ENCODE assay signal across 8 cellular contexts in the genomic region with DNA sequence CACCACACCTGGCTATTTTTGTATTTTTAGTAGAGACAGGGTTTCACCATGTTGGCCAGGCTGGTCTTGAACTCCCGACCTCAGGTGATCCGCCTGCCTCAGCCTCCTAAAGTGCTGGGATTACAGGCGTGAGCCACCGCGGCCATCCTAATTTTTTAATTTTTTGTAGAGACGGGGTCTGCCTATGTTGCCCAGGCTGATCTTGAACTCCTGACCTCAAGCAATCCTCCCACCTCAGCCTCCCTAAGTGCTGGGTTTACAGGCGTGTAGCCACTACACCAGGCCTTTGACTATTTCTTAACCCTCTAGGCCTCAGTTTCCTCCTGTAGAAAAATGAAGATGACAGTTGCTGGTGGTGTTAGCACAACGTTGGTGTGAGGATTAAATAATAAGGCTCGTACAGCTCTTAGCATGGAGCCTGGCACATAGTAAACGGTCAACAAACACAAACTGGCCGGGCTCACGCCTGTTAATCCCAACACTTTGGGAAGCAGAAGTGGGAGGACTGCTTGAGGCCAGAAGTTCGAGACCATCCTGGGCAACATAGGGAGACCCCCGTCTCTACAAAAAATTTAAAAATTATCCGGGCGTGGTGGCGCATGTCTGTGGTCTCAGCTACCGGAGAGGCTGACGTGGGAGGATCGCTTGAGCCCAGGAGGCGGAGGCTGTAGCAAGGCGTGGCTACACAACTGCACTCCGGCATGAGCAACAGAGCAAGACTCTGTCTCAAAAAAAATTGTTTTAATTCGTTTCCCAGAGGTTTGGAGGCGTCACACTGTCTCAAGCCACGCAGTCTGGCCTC. TPM values are rescaled to one million over a fixed set of nuclear protein-coding genes. Genes with fewer than 3 reads are reported as not detected.
DNase-seq lines count a peak whose midpoint lies in the region; ATAC-seq, FAIRE-seq and TF ChIP-seq lines count a peak whose summit lies in the region.

No MANE protein-coding gene starts in this region.

- WGBS in mesenchymal stem cell = 31% methylated on average over 25 of the region's 26 CpGs
- WGBS in aorta, 2 donors = 27 to 29% methylated on average over 26 of the region's 26 CpGs

- H4K8ac ChIP-seq in mesenchymal stem cell (ENCODE audit: low read length) = peak overlapping the region; percentile 58

- H3K79me1 ChIP-seq in mesenchymal stem cell (replicated peaks; ENCODE audit: low read length, poor library complexity, severe bottlenecking) = peaks cover 37% of the 10 kb centered on the region

- no peaks in the 10 kb centered on the region for H3K27me3 ChIP-seq in bronchial epithelial cell (ENCODE audit: control insufficient read depth, insufficient read depth, low read length)
- H3K27me3 ChIP-seq in mesenchymal stem cell (ENCODE audit: control insufficient read depth in 1 of 2, insufficient read depth in 1 of 2, low read length in 2 of 2) = no peaks in the 10 kb centered on the region
- no peaks in the 10 kb centered on the region for H3K27me3 ChIP-seq in aorta (ENCODE audit: control insufficient read depth in 1 of 2, insufficient read depth in 2 of 2, low read length in 1 of 2)

- TF ChIP-seq CTCF in GM12875 (IDR thresholded peaks at IDR 0.05; ENCODE audit: borderline replicate concordance, insufficient read depth, low read depth, low read length) = no peak
- no peak for TF ChIP-seq CTCF in bronchial epithelial cell (IDR thresholded peaks at IDR 0.05; ENCODE audit: insufficient read depth, low read length, severe bottlenecking)

- H3K4me3 ChIP-seq in GM12875 (ENCODE audit: low read depth, low read length) (peak overlapping the region; percentile 96), bronchial epithelial cell (ENCODE audit: low read depth, low read length) (peak overlapping the region; percentile 94), mesenchymal stem cell (ENCODE audit: insufficient read depth in 1 of 2, low read depth in 1 of 2, low read length in 2 of 2) (peak overlapping the region; percentile 91 to 98), aorta (ENCODE audit: low read length in 2 of 2) (peak overlapping the region; percentile 16 to 63)

- peak overlapping the region; percentile 47 for H3K4me2 ChIP-seq in mesenchymal stem cell (ENCODE audit: low read length, poor library complexity, severe bottlenecking)

- peak overlapping the region; percentile 92 for H3K27ac ChIP-seq in KOPT-K1 (ENCODE audit: low read depth, low read length, poor library complexity, severe bottlenecking)
- H3K27ac ChIP-seq in mesenchymal stem cell (ENCODE audit: low read length, poor library complexity, severe bottlenecking) = peak overlapping the region; percentile 65
- no peak overlapping the region for H3K27ac ChIP-seq in aorta (ENCODE audit: low read depth in 1 of 2, low read length in 2 of 2)

- H3K4me1 ChIP-seq in mesenchymal stem cell (ENCODE audit: control insufficient read depth, insufficient read depth, low read depth, low read length) (peaks cover 18% of the 10 kb centered on the region), aorta (ENCODE audit: control insufficient read depth in 1 of 2, insufficient read depth in 2 of 2, low read length in 2 of 2) (peaks cover 2% of the 10 kb centered on the region in 2 donors)

- H2BK5ac ChIP-seq in mesenchymal stem cell (ENCODE audit: low read depth, low read length, poor library complexity, severe bottlenecking) = no peak overlapping the region

- H2BK15ac ChIP-seq in mesenchymal stem cell (ENCODE audit: low read depth, poor library complexity, severe bottlenecking) = no peak overlapping the region

- H2AK5ac ChIP-seq in mesenchymal stem cell (ENCODE audit: low read length, severe bottlenecking) = no peak overlapping the region

- H3K9me3 ChIP-seq in KOPT-K1 (ENCODE audit: insufficient read depth, low read length, poor library complexity, severe bottlenecking) (no peaks in the 10 kb centered on the region), mesenchymal stem cell (ENCODE audit: control insufficient read depth, low read length) (no peaks in the 10 kb centered on the region), aorta (ENCODE audit: control insufficient read depth, low read length) (no peaks in the 10 kb centered on the region)

- ATAC-seq in GM21717 (IDR thresholded peaks at IDR 0.05; ENCODE audit: unreplicated experiment) = peak; percentile 42
- ATAC-seq in aorta (ENCODE audit: low FRiP score) = peak; percentile 77

- no peak overlapping the region for H3K23ac ChIP-seq in mesenchymal stem cell (ENCODE audit: low read length in 2 of 2)

- peaks cover 65% of the 10 kb centered on the region for H3K36me3 ChIP-seq in KOPT-K1 (ENCODE audit: insufficient read depth, low read length)
- peaks cover 17% of the 10 kb centered on the region for H3K36me3 ChIP-seq in bronchial epithelial cell (ENCODE audit: control insufficient read depth, insufficient read depth, low read length)
- peaks cover 25 to 28% of the 10 kb centered on the region in 2 experiments for H3K36me3 ChIP-seq in mesenchymal stem cell (ENCODE audit: control insufficient read depth in 1 of 2, insufficient read depth in 2 of 2, low read depth in 1 of 2, low read length in 2 of 2)
- peaks cover 0 to 4% of the 10 kb centered on the region in 2 donors for H3K36me3 ChIP-seq in aorta (ENCODE audit: control insufficient read depth in 1 of 2, insufficient read depth in 2 of 2, low read length in 1 of 2)

- H3K4ac ChIP-seq in mesenchymal stem cell (ENCODE audit: low read depth in 1 of 2, low read length in 2 of 2) = peak overlapping the region in 1 of 2 experiments; percentile 29

- FAIRE-seq in bronchial epithelial cell (lab: Jason Lieb, UNC) = no peak

- H3K14ac ChIP-seq in mesenchymal stem cell (ENCODE audit: low read length in 2 of 2) = no peak overlapping the region

- H2BK12ac ChIP-seq in mesenchymal stem cell (ENCODE audit: low read length in 2 of 2) = no peak overlapping the region

- H3K18ac ChIP-seq in mesenchymal stem cell (ENCODE audit: low read depth in 1 of 2, low read length in 2 of 2) = no peak overlapping the region

- H4K91ac ChIP-seq in mesenchymal stem cell (ENCODE audit: low read length) = no peak overlapping the region

- DNase-seq in bronchial epithelial cell (ENCODE audit: low read depth) (no peak), mesenchymal stem cell (no peak), aorta (peak in 1 of 2 donors; percentile 86), HK-2 (ENCODE audit: unreplicated experiment) (no peak)
- no peak for DNase-seq in stimulated activated CD4-positive, alpha-beta T cell treated with anti-CD3 and anti-CD28 coated beads, Interleukin-4, amount 100 ng/mL, for 1 hour

- H2BK120ac ChIP-seq in mesenchymal stem cell (ENCODE audit: low read depth, low read length) = no peak overlapping the region

- H2AFZ ChIP-seq in mesenchymal stem cell (ENCODE audit: low read depth, low read length) = no peak overlapping the region

- peak overlapping the region; percentile 96 for H3K9ac ChIP-seq in mesenchymal stem cell (ENCODE audit: low read length)

- intact Hi-C loops in aorta (cut with DNase I) = no loop called here

RNA-seq across cellular contexts. Expression of gene DDX54, which starts 1.0 kb away (rescaled TPM):
- total RNA-seq in bronchial epithelial cell (31.4 and 40.5 TPM in 2 replicates), aorta (10 to 100 TPM; 47.2 to 48.6 TPM)
- 34.2 TPM for polyA plus RNA-seq in mesenchymal stem cell (2013, experiment 1 of 2)
- 36.4 TPM for polyA plus RNA-seq in mesenchymal stem cell (2013, experiment 2 of 2)
- polyA plus RNA-seq in aorta = 10 to 100 TPM; 12.6 to 70.8 TPM

RNA-seq across cellular contexts. Expression of gene RITA1, which starts 1.2 kb away (rescaled TPM):
- total RNA-seq in bronchial epithelial cell (14.6 and 17.6 TPM in 2 replicates), aorta (10 to 100 TPM in 1 of 2 donors, 1 to 10 TPM in 1; 6.1 to 10.0 TPM)
- polyA plus RNA-seq in mesenchymal stem cell (2013, experiment 1 of 2) = 15.4 TPM
- 14.6 TPM for polyA plus RNA-seq in mesenchymal stem cell (2013, experiment 2 of 2)
- 10 to 100 TPM; 10.8 to 11.5 TPM for polyA plus RNA-seq in aorta

RNA-seq across cellular contexts. Expression of gene CFAP73, which starts 34.8 kb away (rescaled TPM):
- not detected in 2 replicates for total RNA-seq in bronchial epithelial cell
- not detected for polyA plus RNA-seq in mesenchymal stem cell (2013, experiment 1 of 2)
- polyA plus RNA-seq in mesenchymal stem cell (2013, experiment 2 of 2) = 0.03 TPM
- not detected for total RNA-seq in aorta
- under 1 TPM in 1 of 2 donors, not detected in 1; 0.10 TPM for polyA plus RNA-seq in aorta

RNA-seq across cellular contexts. Expression of gene TPCN1, which starts 37.0 kb away (rescaled TPM):
- total RNA-seq in bronchial epithelial cell = 9.0 and 11.3 TPM in 2 replicates
- 57.5 TPM for polyA plus RNA-seq in mesenchymal stem cell (2013, experiment 1 of 2)
- 58.5 TPM for polyA plus RNA-seq in mesenchymal stem cell (2013, experiment 2 of 2)
- total RNA-seq in aorta = 100 to 1,000 TPM in 1 of 2 donors, 10 to 100 TPM in 1; 65.9 to 128 TPM
- polyA plus RNA-seq in aorta = 100 to 1,000 TPM in 1 of 2 donors, 10 to 100 TPM in 1; 21.4 to 108 TPM

RNA-seq across cellular contexts. Expression of gene RASAL1, which starts 48.7 kb away (rescaled TPM):
- 0.26 and 2.3 TPM in 2 replicates for total RNA-seq in bronchial epithelial cell
- polyA plus RNA-seq in mesenchymal stem cell (2013, experiment 1 of 2) = not detected
- not detected for polyA plus RNA-seq in mesenchymal stem cell (2013, experiment 2 of 2)
- total RNA-seq in aorta = not detected
- not detected for polyA plus RNA-seq in aorta

Comparison
In these comparisons a context has a peak if more than half of its experiments do, and no peak if none do; other contexts are left out.
1. H3K4me3 ChIP-seq: peak in every context shown above with its lines; median percentile 96 in GM12875; 94 in mesenchymal stem cell; 94 in bronchial epithelial cell; 40 in aorta.
2. H3K27ac ChIP-seq: peak in KOPT-K1 (single experiment) and mesenchymal stem cell (single experiment); none in aorta (0 of 2).